ENCODE assay signal across 16 cellular contexts in the genomic region with DNA sequence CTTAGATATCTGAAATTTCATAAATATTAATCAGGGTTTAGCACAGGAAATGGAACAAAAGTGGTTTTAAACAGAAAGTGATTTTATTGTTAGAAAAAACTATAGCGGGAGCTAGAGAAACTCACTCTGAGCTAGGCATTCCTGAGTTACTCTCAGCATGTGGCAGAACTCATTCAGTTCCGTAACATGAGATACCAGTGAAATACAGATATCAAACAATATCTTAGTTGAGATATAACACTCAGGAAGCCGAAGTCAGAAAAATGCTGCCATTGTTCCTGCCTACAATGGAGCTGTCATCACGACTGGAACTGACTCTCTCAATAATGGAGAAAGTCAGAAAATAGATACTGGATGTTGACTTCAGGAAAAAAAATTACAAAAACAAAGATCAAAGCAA.
A peak's percentile ranks its signal among the peaks of the same experiment; 100 is the strongest.
DNase-seq lines count a peak whose midpoint lies in the region; ATAC-seq and TF ChIP-seq lines count a peak whose summit lies in the region.
"Had no signal": no experiment of that assay in that cellular context is flagged by ENCODE, and none has a peak within 500 bp of the region (broad histone marks: within the 10 kb centered on the region; RNA-seq: fewer than 3 reads in every experiment).

No MANE protein-coding gene starts in this region.

- no peaks in the 10 kb centered on the region for H3K27me3 Mint-ChIP-seq in stimulated activated naive B cell treated with anti-CD40 and anti-IgM and Interleukin-4, amounts not matched to agents 10 μg/mL and 1 μg/mL and 100 μg/mL, for 72 hours

- no peak overlapping the region for H3K4me3 ChIP-seq in brain microvascular endothelial cell (ENCODE audit: low read depth, low read length)
- H3K4me3 ChIP-seq: A549, GM23248 had no signal

- in situ Hi-C loops in SK-MEL-5 (cut with HindIII; ENCODE audit: low pct_unique_long_range_greater_than_20kb, low sequenced_read_pairs) (no loop called here), brain microvascular endothelial cell (cut with HindIII; ENCODE audit: low pct_ligation_motif_present, low sequenced_read_pairs) (no loop called here)

- no peak overlapping the region for H3K27ac ChIP-seq in brain microvascular endothelial cell
- H3K27ac ChIP-seq: A549, GM23248 had no signal

- H3K4me1 Mint-ChIP-seq in stimulated activated naive B cell treated with anti-CD40 and anti-IgM and Interleukin-4, amounts not matched to agents 10 μg/mL and 1 μg/mL and 100 μg/mL, for 72 hours = no peaks in the 10 kb centered on the region
- H3K4me1 Mint-ChIP-seq: CD14-positive monocyte had no signal

- no peaks in the 10 kb centered on the region for H3K36me3 Mint-ChIP-seq in stimulated activated naive B cell treated with anti-CD40 and anti-IgM and Interleukin-4, amounts not matched to agents 10 μg/mL and 1 μg/mL and 100 μg/mL, for 72 hours
- H3K36me3 Mint-ChIP-seq: CD14-positive monocyte; CD8-positive, alpha-beta T cell had no signal

- no peak for TF ChIP-seq CTCF in brain microvascular endothelial cell (IDR thresholded peaks at IDR 0.05; ENCODE audit: low read depth, low read length, missing control alignments)

- H3K27me3 ChIP-seq in brain microvascular endothelial cell (replicated peaks) = no peaks in the 10 kb centered on the region

- no peaks in the 10 kb centered on the region for H3K36me3 ChIP-seq in brain microvascular endothelial cell (replicated peaks)

- intact Hi-C loops in cardiac septum (cut with DNase I) = no loop called here

- ATAC-seq in HG03442 (IDR thresholded peaks at IDR 0.05; ENCODE audit: unreplicated experiment) (no peak), GM21447 (IDR thresholded peaks at IDR 0.05; ENCODE audit: unreplicated experiment) (no peak)
- no peak for ATAC-seq in stimulated activated naive B cell treated with anti-CD40 and anti-IgM and Interleukin-4, amounts not matched to agents 10 μg/mL and 1 μg/mL and 100 μg/mL, for 72 hours (replicated peaks)
- ATAC-seq: A549; CD8-positive, alpha-beta T cell; HCT116 had no signal

- H3K9me3 Mint-ChIP-seq in stimulated activated naive B cell treated with anti-CD40 and anti-IgM and Interleukin-4, amounts not matched to agents 10 μg/mL and 1 μg/mL and 100 μg/mL, for 72 hours = peaks cover 3% of the 10 kb centered on the region in 2 donors

- peak; percentile 69 for DNase-seq in SK-MEL-5 (ENCODE audit: low read depth, low spot score)
- DNase-seq in brain microvascular endothelial cell = peak; percentile 25
- peak; percentile 12 for DNase-seq in medulla oblongata (ENCODE audit: extremely low spot score)
- no peak for DNase-seq in stimulated activated naive B cell treated with anti-CD40 and anti-IgM and Interleukin-4, amounts not matched to agents 10 μg/mL and 1 μg/mL and 100 μg/mL, for 72 hours
- DNase-seq in cardiac septum (ENCODE audit: low spot score) = no peak
- DNase-seq: Caco-2; CD8-positive, alpha-beta T cell; DND-41; GDM1; GM23248; IMR-90 had no signal

- H3K4me3 Mint-ChIP-seq in stimulated activated naive B cell treated with anti-CD40 and anti-IgM and Interleukin-4, amounts not matched to agents 10 μg/mL and 1 μg/mL and 100 μg/mL, for 72 hours = no peak overlapping the region
- H3K4me3 Mint-ChIP-seq: CD14-positive monocyte; CD8-positive, alpha-beta T cell had no signal

- H3K27ac Mint-ChIP-seq in stimulated activated naive B cell treated with anti-CD40 and anti-IgM and Interleukin-4, amounts not matched to agents 10 μg/mL and 1 μg/mL and 100 μg/mL, for 72 hours = no peak overlapping the region
- H3K27ac Mint-ChIP-seq: CD14-positive monocyte; CD8-positive, alpha-beta T cell had no signal

Comparison
In these comparisons a context has a peak if more than half of its experiments do, and no peak if none do; other contexts are left out.
1. DNase-seq: peak in SK-MEL-5 (single experiment), brain microvascular endothelial cell (single experiment) and medulla oblongata (single experiment); none in stimulated activated naive B cell treated with anti-CD40 and anti-IgM and Interleukin-4, amounts not matched to agents 10 μg/mL and 1 μg/mL and 100 μg/mL, for 72 hours (single experiment) and cardiac septum (single experiment).